ENCODE assay signal across 1 cellular context in the genomic region with DNA sequence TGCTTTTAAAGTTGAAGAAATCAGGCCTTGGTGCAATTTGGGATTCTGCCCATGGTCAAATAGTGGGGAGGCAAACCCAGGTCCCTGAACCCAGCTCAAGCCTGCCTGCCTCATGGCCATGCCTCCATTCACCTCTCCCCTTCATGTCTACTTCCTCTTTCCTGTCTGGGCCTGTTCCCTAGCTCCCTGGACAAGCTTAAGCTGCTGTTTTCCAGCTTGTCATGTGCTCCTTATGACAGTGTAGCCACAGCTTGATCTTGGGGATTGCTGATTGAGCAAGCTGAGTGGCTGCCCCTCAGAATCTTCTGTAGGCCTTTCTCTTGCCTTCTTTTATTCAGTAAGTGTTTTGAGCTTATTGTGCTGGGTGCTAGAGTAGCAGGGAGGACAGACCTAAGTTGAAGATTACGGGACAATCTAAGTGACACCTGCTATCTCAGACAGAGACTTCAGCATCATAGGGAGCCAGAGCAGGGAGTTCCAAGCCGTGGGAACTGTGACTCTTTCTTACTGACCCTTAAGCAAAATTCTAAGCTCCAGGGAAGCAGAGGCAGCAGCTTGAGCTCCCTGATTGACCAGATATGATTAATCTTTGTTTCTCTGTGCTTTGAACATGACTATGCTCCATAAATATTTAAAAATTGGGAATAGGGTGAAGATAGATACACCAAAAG.
TF ChIP-seq lines count a peak whose summit lies in the region.

No MANE protein-coding gene starts in this region.

TF ChIP-seq in GM23338, 12 proteins besides CTCF, POLR2A, EP300 and RAD21 (continued from another document):
- no peak for TF ChIP-seq ZNF114 (CRISPR knock-in tag; IDR thresholded peaks at IDR 0.05)
- TF ChIP-seq, protein P1, sequence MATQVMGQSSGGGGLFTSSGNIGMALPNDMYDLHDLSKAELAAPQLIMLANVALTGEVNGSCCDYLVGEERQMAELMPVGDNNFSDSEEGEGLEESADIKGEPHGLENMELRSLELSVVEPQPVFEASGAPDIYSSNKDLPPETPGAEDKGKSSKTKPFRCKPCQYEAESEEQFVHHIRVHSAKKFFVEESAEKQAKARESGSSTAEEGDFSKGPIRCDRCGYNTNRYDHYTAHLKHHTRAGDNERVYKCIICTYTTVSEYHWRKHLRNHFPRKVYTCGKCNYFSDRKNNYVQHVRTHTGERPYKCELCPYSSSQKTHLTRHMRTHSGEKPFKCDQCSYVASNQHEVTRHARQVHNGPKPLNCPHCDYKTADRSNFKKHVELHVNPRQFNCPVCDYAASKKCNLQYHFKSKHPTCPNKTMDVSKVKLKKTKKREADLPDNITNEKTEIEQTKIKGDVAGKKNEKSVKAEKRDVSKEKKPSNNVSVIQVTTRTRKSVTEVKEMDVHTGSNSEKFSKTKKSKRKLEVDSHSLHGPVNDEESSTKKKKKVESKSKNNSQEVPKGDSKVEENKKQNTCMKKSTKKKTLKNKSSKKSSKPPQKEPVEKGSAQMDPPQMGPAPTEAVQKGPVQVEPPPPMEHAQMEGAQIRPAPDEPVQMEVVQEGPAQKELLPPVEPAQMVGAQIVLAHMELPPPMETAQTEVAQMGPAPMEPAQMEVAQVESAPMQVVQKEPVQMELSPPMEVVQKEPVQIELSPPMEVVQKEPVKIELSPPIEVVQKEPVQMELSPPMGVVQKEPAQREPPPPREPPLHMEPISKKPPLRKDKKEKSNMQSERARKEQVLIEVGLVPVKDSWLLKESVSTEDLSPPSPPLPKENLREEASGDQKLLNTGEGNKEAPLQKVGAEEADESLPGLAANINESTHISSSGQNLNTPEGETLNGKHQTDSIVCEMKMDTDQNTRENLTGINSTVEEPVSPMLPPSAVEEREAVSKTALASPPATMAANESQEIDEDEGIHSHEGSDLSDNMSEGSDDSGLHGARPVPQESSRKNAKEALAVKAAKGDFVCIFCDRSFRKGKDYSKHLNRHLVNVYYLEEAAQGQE (IDR thresholded peaks at IDR 0.05; ENCODE audit: unreplicated experiment): no peak
- TF ChIP-seq EZH2phosphoT487 (IDR thresholded peaks at IDR 0.05; ENCODE audit: unreplicated experiment): no peak
